In the genomic region with DNA sequence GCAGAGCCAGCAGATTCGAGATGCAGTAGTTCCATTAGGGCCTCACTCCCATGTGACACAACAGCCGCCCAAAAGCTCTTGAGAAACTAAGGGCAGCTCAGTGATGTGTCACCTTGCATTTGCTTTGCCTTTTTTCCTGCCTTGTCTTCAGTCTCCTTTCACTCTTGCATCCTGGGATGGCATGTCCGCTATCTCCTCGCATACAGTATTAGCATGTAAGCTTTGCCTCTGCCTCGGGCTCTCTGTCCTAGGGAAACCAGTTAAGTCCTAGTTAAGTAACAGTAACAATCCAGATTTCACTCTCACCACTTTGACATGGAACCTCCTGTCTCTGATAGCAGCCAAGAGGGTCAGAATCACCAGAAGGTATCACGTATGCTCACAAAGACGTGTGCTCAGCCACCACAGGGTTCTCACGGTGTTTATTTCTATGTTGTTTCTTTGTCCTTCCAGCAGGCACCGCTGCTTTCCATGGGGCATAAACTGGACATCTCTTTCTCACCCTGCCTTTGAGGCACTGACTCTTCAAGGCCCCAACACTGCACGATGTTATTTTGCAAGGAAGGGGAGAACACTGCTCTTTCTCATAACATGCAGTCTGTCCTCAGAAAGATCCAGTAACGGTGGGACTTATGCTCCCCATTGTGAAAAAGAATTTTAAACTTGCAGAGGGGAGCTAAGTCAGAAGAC, we compare ENCODE assay signal across 13 cellular contexts. TPM values are rescaled to one million over a fixed set of nuclear protein-coding genes. Genes with fewer than 3 reads are reported as not detected.
DNase-seq lines count a peak whose midpoint lies in the region; ATAC-seq and TF ChIP-seq lines count a peak whose summit lies in the region.
"Had no signal": no experiment of that assay in that cellular context is flagged by ENCODE, and none has a peak within 500 bp of the region (broad histone marks: within the 10 kb centered on the region; RNA-seq: fewer than 3 reads in every experiment).

No MANE protein-coding gene starts in this region.

- H3K9me3 Mint-ChIP-seq in GM23338, result peaks cover 3% of the 10 kb centered on the region; the same call in 1 of the 3 replicates
- H3K9me3 Mint-ChIP-seq: dendritic cell treated with granulocyte-macrophage colony-stimulating factor and Interleukin-4, amounts not matched to agents 40 ng/mL and 50 ng/mL, for 4 days had no signal

- H3K4me1 ChIP-seq in GM23338 (ENCODE audit: insufficient read depth), result peaks cover 37% of the 10 kb centered on the region
- H3K4me1 ChIP-seq in sigmoid colon, result peaks cover 0 to 53% (median 48%) of the 10 kb centered on the region in 4 donors

- no peaks in the 10 kb centered on the region for H3K27me3 ChIP-seq in GM23338 (ENCODE audit: insufficient read depth)
- H3K27me3 ChIP-seq in sigmoid colon, result no peaks in the 10 kb centered on the region
- no peaks in the 10 kb centered on the region for H3K27me3 ChIP-seq in H7 (ENCODE audit: control insufficient read depth, insufficient read depth, low read length)
- H3K27me3 ChIP-seq: BE2C had no signal

- TF ChIP-seq POLR2A in sigmoid colon (IDR thresholded peaks at IDR 0.05), result no peak

- peak overlapping the region; percentile 99 for H3K27ac ChIP-seq in GM23338 (ENCODE audit: low read depth)
- peak overlapping the region; percentile 72 to 94 (median 86) for H3K27ac ChIP-seq in sigmoid colon

- H3K36me3 ChIP-seq in GM23338 (ENCODE audit: insufficient read depth) (no peaks in the 10 kb centered on the region), sigmoid colon (no peaks in the 10 kb centered on the region), H7 (replicated peaks; ENCODE audit: control insufficient read depth, insufficient read depth, low read length) (no peaks in the 10 kb centered on the region)
- H3K36me3 ChIP-seq: BE2C had no signal

- H3K4me1 Mint-ChIP-seq in GM23338, result peaks cover 30% of the 10 kb centered on the region
- H3K4me1 Mint-ChIP-seq: activated T-helper 17 cell treated with anti-CD3 and anti-CD28 coated beads, Interleukin-2, amount 50 U/mL, for 72 hours had no signal

- no peak for DNase-seq in GM23338 (ENCODE audit: low spot score)
- DNase-seq in astrocyte of the cerebellum (ENCODE audit: low read depth), result no peak
- no peak for DNase-seq in left ventricle myocardium superior
- DNase-seq in sigmoid colon, result no peak
- DNase-seq in stimulated activated CD4-positive, alpha-beta T cell treated with anti-CD3 and anti-CD28 coated beads, Interleukin-4, amount 100 ng/mL, for 1 hour, result no peak
- no peak for DNase-seq in H7
- no peak for DNase-seq in activated CD8-positive, alpha-beta memory T cell treated with anti-CD3 and anti-CD28 coated beads for 24 hours
- no peak for DNase-seq in iPS-NIHi7 (ENCODE audit: extremely low spot score)
- DNase-seq: BE2C, OCI-M1 had no signal

- H3K27me3 Mint-ChIP-seq in GM23338 (ENCODE audit: insufficient read depth, low read depth, poor library complexity), result peaks cover 2% of the 10 kb centered on the region

- H2AFZ ChIP-seq in GM23338, result no peak overlapping the region

- intact Hi-C loops in left ventricle myocardium superior (cut with micrococcal nuclease), result no loop called here
- intact Hi-C loops in sigmoid colon (cut with DNase I), result loop anchor here (5.0 kb wide), 1 partner anchor 189 kb away; no protein-coding TSS in a partner anchor

- peak overlapping the region; percentile 1 for H3K4me2 ChIP-seq in GM23338

- H4K20me1 ChIP-seq in GM23338 (replicated peaks; ENCODE audit: insufficient read depth), result no peaks in the 10 kb centered on the region

- no peaks in the 10 kb centered on the region for H3K9me2 ChIP-seq in GM23338 (ENCODE audit: insufficient read depth)

- in situ Hi-C loops in astrocyte of the cerebellum (cut with HindIII; ENCODE audit: low sequenced_read_pairs), result no loop called here

- WGBS in sigmoid colon, 2 donors, result 84 to 88% methylated on average over 11 of the region's 11 CpGs

- no peaks in the 10 kb centered on the region for H3K79me2 ChIP-seq in GM23338 (replicated peaks; ENCODE audit: insufficient read depth)

- no peak overlapping the region; the same call in 2 of the 3 replicates for H3K4me3 Mint-ChIP-seq in GM23338
- H3K4me3 Mint-ChIP-seq: activated T-helper 17 cell treated with anti-CD3 and anti-CD28 coated beads, Interleukin-2, amount 50 U/mL, for 72 hours; dendritic cell treated with granulocyte-macrophage colony-stimulating factor and Interleukin-4, amounts not matched to agents 40 ng/mL and 50 ng/mL, for 4 days had no signal

- TF ChIP-seq CTCF in GM23338 (conservative IDR thresholded peaks at IDR 0.05; ENCODE audit: low read depth in 2 of 2), result no peak
- TF ChIP-seq CTCF in astrocyte of the cerebellum (IDR thresholded peaks at IDR 0.05; ENCODE audit: low read depth, low read length, missing control alignments), result peak; percentile 12
- TF ChIP-seq CTCF in sigmoid colon (IDR thresholded peaks at IDR 0.05), result no peak

- peaks cover 16% of the 10 kb centered on the region for H3F3A ChIP-seq in GM23338 (replicated peaks; ENCODE audit: low read depth)

- ATAC-seq in GM23338 (no peak; the same call in 2 of the 3 replicates), left ventricle myocardium superior (peak; percentile 57)
- ATAC-seq: activated CD4-positive, CD25-positive, alpha-beta regulatory T cell treated with anti-CD3 and anti-CD28 coated beads, Interleukin-2, amount 50 U/mL, for 24 hours had no signal

- no peaks in the 10 kb centered on the region for H3K9me3 ChIP-seq in sigmoid colon
- H3K9me3 ChIP-seq: BE2C had no signal

- H3K4me3 ChIP-seq in GM23338, result no peak overlapping the region
- H3K4me3 ChIP-seq in astrocyte of the cerebellum (ENCODE audit: low read depth, low read length), result no peak overlapping the region
- H3K4me3 ChIP-seq in sigmoid colon, result no peak overlapping the region
- no peak overlapping the region for H3K4me3 ChIP-seq in H7 (ENCODE audit: insufficient read depth, low read depth, low read length)

- no peak overlapping the region for H3K27ac Mint-ChIP-seq in GM23338
- H3K27ac Mint-ChIP-seq: activated T-helper 17 cell treated with anti-CD3 and anti-CD28 coated beads, Interleukin-2, amount 50 U/mL, for 72 hours; dendritic cell treated with granulocyte-macrophage colony-stimulating factor and Interleukin-4, amounts not matched to agents 40 ng/mL and 50 ng/mL, for 4 days had no signal

- no peak for TF ChIP-seq EP300 in sigmoid colon (IDR thresholded peaks at IDR 0.05)

- H3K36me3 Mint-ChIP-seq in GM23338 (ENCODE audit: low read depth), result peaks cover 8% of the 10 kb centered on the region

TF ChIP-seq in GM23338, 12 proteins besides CTCF, POLR2A, EP300 and RAD21:
- TF ChIP-seq EZH2phosphoT487 (IDR thresholded peaks at IDR 0.05; ENCODE audit: unreplicated experiment), result no peak
- 0 out of 2 replicates have a peak, but pooled peaks have one; percentile 9 for TF ChIP-seq POLR2AphosphoS5 (IDR thresholded peaks at IDR 0.05; ENCODE audit: low read depth)
TF ChIP-seq in GM23338: peak in this region for 1.

RNA-seq across cellular contexts. Expression of a gene that starts 26.7 kb away (rescaled TPM):
- total RNA-seq in GM23338 (2014; rRNA removed; shearing (Covaris generic)), result 17.8 and 24.6 TPM in 2 replicates
- polyA plus RNA-seq in GM23338 (2016; fragmentation: Nextera tagmentation; extraction: Ambion mirVana) (23.2 and 27.6 TPM in 2 replicates), sigmoid colon (10 to 100 TPM in 2 of 3 donors, 1 to 10 TPM in 1; 7.9 to 26.9 (median 15.6) TPM)
- total RNA-seq in left ventricle myocardium superior (911 TPM), sigmoid colon (1,000 to 10,000 TPM in 1 of 4 donors, 100 to 1,000 TPM in 3; 849 to 1,032 (median 869) TPM)
- total RNA-seq in H7 (2014; rRNA removed; shearing (Covaris generic)), result 6.8 and 7.3 TPM in 2 replicates
- total RNA-seq: activated T-helper 17 cell treated with anti-CD3 and anti-CD28 coated beads, Interleukin-2, amount 50 U/mL, for 72 hours had no signal

Comparison
In these comparisons a context has a peak if more than half of its experiments do, and no peak if none do; other contexts are left out.
1. RNA of a gene that starts 26.7 kb away (total RNA-seq): 911 TPM in left ventricle myocardium superior (single experiment) and 849 to 1,032 TPM in sigmoid colon; 17.8 to 24.6 TPM in GM23338 and 6.8 to 7.3 TPM in H7; every median in the first group is over 10 times any median in the second.